In the genomic region with DNA sequence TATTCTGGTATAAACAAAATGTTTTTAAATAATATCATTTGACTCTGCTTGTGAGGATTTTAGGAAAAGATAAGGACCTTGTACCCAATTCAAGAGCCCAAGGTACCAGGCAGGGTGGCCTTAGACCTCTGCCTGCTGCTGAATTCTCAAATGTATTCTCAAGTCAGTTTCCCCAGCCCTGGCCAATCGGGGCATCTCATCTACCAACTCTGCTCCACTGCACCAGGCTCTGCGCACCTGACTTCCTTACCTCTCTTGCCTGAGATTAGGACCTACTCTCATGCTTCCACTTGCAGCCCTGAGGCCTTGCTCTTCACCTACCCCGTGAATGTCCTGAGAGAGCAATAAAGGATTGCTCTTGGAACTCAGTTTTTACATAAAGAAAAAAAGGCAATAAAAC, we compare ENCODE assay signal across 36 cellular contexts.
"Had no signal": no experiment of that assay in that cellular context is flagged by ENCODE, and none has a peak within 500 bp of the region (broad histone marks: within the 10 kb centered on the region; RNA-seq: fewer than 3 reads in every experiment).

No MANE protein-coding gene starts in this region.

- H3K4me1 ChIP-seq: ascending aorta had no signal

- H3K27me3 ChIP-seq: ascending aorta, cardiac muscle cell had no signal

- ATAC-seq: activated CD8-positive, alpha-beta T cell treated with anti-CD3 and anti-CD28 coated beads for 36 hours; activated naive CD8-positive, alpha-beta T cell treated with anti-CD3 and anti-CD28 coated beads, Interleukin-2, amount 50 U/mL, for 24 hours; activated T-cell treated with anti-CD3 and anti-CD28 coated beads, Interleukin-2, amount 50 U/mL, for 4 hours; activated T-cell treated with anti-CD3 and anti-CD28 coated beads, Interleukin-2, amount 50 U/mL, for 72 hours; activated T-helper 17 cell treated with anti-CD3 and anti-CD28 coated beads, Interleukin-2, amount 50 U/mL, for 72 hours had no signal

- H3K9me3 Mint-ChIP-seq: activated B cell treated with CpG ODN at 0.5 μM for 24 hours; activated CD4-positive, alpha-beta memory T cell treated with anti-CD3 and anti-CD28 coated beads for 36 hours; activated CD4-positive, alpha-beta T cell treated with anti-CD3 and anti-CD28 coated beads, Interleukin-2, amount 10 ng/mL, durations not matched to agents 24 days and 14 days; activated CD8-positive, alpha-beta T cell treated with anti-CD3 and anti-CD28 coated beads for 36 hours; activated naive CD4-positive, alpha-beta T cell treated with anti-CD3 and anti-CD28 coated beads, Interleukin-2, amount 10 ng/mL, durations not matched to agents 7 days and 5 days; activated naive CD4-positive, alpha-beta T cell treated with anti-CD3 and anti-CD28 coated beads, Interleukin-2, amount 50 U/mL, for 24 hours; activated naive CD8-positive, alpha-beta T cell treated with anti-CD3 and anti-CD28 coated beads, Interleukin-2, amount 10 ng/mL, durations not matched to agents 7 days and 5 days; activated naive CD8-positive, alpha-beta T cell treated with anti-CD3 and anti-CD28 coated beads, Interleukin-2, amount 50 U/mL, for 24 hours; activated T-cell treated with anti-CD3 and anti-CD28 coated beads, Interleukin-2, amount 50 U/mL, for 4 hours; activated T-cell treated with anti-CD3 and anti-CD28 coated beads, Interleukin-2, amount 50 U/mL, for 72 hours; activated T-helper 1 cell treated with anti-CD3 and anti-CD28 coated beads, Interleukin-12 subunit alpha, Interleukin-12 subunit beta, Interleukin-2, Interleukin-4 antibody, amounts not matched to agents 30 ng/mL and 10 ng/mL and 1 ng/mL, durations not matched to agents 14 hours and 24 hours and 36 hours; activated T-helper 17 cell treated with anti-CD3 and anti-CD28 coated beads, Interleukin-2, amount 50 U/mL, for 72 hours; central memory CD8-positive, alpha-beta T cell; T-helper 1 cell treated with Interleukin-12 subunit alpha and Interleukin-12 subunit beta and Interleukin-4 antibody, amounts not matched to agents 30 μg/mL and 1 μg/mL, for 36 hours; T-helper 2 cell treated with Interferon-gamma antibody and Interleukin-4, amounts not matched to agents 5 μg/mL and 100 μg/mL, for 36 hours had no signal

- H3K4me1 Mint-ChIP-seq: activated B cell treated with CpG ODN at 0.5 μM for 24 hours; activated CD4-positive, alpha-beta T cell treated with anti-CD3 and anti-CD28 coated beads, Interleukin-2, amount 10 ng/mL, durations not matched to agents 24 days and 14 days; activated naive CD4-positive, alpha-beta T cell treated with anti-CD3 and anti-CD28 coated beads, Interleukin-2, amount 10 ng/mL, durations not matched to agents 7 days and 5 days; activated naive CD4-positive, alpha-beta T cell treated with anti-CD3 and anti-CD28 coated beads, Interleukin-2, amount 50 U/mL, for 24 hours; activated naive CD8-positive, alpha-beta T cell treated with anti-CD3 and anti-CD28 coated beads, Interleukin-2, amount 50 U/mL, for 24 hours; activated T-helper 17 cell treated with anti-CD3 and anti-CD28 coated beads, Interleukin-2, amount 50 U/mL, for 72 hours; brain; central memory CD8-positive, alpha-beta T cell had no signal

- H3K36me3 ChIP-seq: ascending aorta, cardiac muscle cell had no signal

- H3K4me3 ChIP-seq: ascending aorta, cardiac muscle cell had no signal

- H3K27me3 Mint-ChIP-seq: activated CD4-positive, alpha-beta memory T cell treated with anti-CD3 and anti-CD28 coated beads for 36 hours; activated CD4-positive, alpha-beta T cell treated with anti-CD3 and anti-CD28 coated beads, Interleukin-2, amount 10 ng/mL, durations not matched to agents 24 days and 14 days; activated CD8-positive, alpha-beta T cell treated with anti-CD3 and anti-CD28 coated beads for 36 hours; activated naive CD4-positive, alpha-beta T cell treated with anti-CD3 and anti-CD28 coated beads, Interleukin-2, amount 50 U/mL, for 24 hours; activated naive CD8-positive, alpha-beta T cell; activated naive CD8-positive, alpha-beta T cell treated with anti-CD3 and anti-CD28 coated beads, Interleukin-2, amount 50 U/mL, for 24 hours; activated T-helper 17 cell treated with anti-CD3 and anti-CD28 coated beads, Interleukin-2, amount 50 U/mL, for 72 hours; brain; central memory CD8-positive, alpha-beta T cell had no signal

- H3K9me3 ChIP-seq: ascending aorta had no signal

- H3K4me3 Mint-ChIP-seq: activated B cell treated with CpG ODN at 0.5 μM for 24 hours; activated CD4-positive, alpha-beta memory T cell treated with anti-CD3 and anti-CD28 coated beads for 36 hours; activated CD4-positive, alpha-beta T cell treated with anti-CD3 and anti-CD28 coated beads, Interleukin-2, amount 10 ng/mL, durations not matched to agents 24 days and 14 days; activated CD8-positive, alpha-beta T cell treated with anti-CD3 and anti-CD28 coated beads for 36 hours; activated naive CD4-positive, alpha-beta T cell treated with anti-CD3 and anti-CD28 coated beads, Interleukin-2, amount 10 ng/mL, durations not matched to agents 7 days and 5 days; activated naive CD4-positive, alpha-beta T cell treated with anti-CD3 and anti-CD28 coated beads, Interleukin-2, amount 50 U/mL, for 24 hours; activated naive CD8-positive, alpha-beta T cell; activated naive CD8-positive, alpha-beta T cell treated with anti-CD3 and anti-CD28 coated beads, Interleukin-2, amount 10 ng/mL, durations not matched to agents 7 days and 5 days; activated naive CD8-positive, alpha-beta T cell treated with anti-CD3 and anti-CD28 coated beads, Interleukin-2, amount 50 U/mL, for 24 hours; activated T-cell treated with anti-CD3 and anti-CD28 coated beads, Interleukin-2, amount 50 U/mL, for 4 hours; activated T-cell treated with anti-CD3 and anti-CD28 coated beads, Interleukin-2, amount 50 U/mL, for 72 hours; activated T-helper 1 cell treated with anti-CD3 and anti-CD28 coated beads, Interleukin-12 subunit alpha, Interleukin-12 subunit beta, Interleukin-2, Interleukin-4 antibody, amounts not matched to agents 30 ng/mL and 10 ng/mL and 1 ng/mL, durations not matched to agents 14 hours and 24 hours and 36 hours; activated T-helper 17 cell treated with anti-CD3 and anti-CD28 coated beads, Interleukin-2, amount 50 U/mL, for 72 hours; brain; central memory CD8-positive, alpha-beta T cell; T-helper 1 cell treated with Interleukin-12 subunit alpha and Interleukin-12 subunit beta and Interleukin-4 antibody, amounts not matched to agents 30 μg/mL and 1 μg/mL, for 36 hours; T-helper 2 cell treated with Interferon-gamma antibody and Interleukin-4, amounts not matched to agents 5 μg/mL and 100 μg/mL, for 36 hours had no signal

- H3K36me3 Mint-ChIP-seq: activated CD4-positive, alpha-beta memory T cell treated with anti-CD3 and anti-CD28 coated beads for 36 hours; activated naive CD4-positive, alpha-beta T cell treated with anti-CD3 and anti-CD28 coated beads, Interleukin-2, amount 10 ng/mL, durations not matched to agents 7 days and 5 days; activated naive CD4-positive, alpha-beta T cell treated with anti-CD3 and anti-CD28 coated beads, Interleukin-2, amount 50 U/mL, for 24 hours; activated naive CD8-positive, alpha-beta T cell treated with anti-CD3 and anti-CD28 coated beads, Interleukin-2, amount 10 ng/mL, durations not matched to agents 7 days and 5 days; brain had no signal

- DNase-seq: activated B cell treated with CpG ODN at 0.5 μM for 24 hours; activated CD4-positive, alpha-beta memory T cell treated with anti-CD3 and anti-CD28 coated beads for 36 hours; activated CD4-positive, alpha-beta T cell treated with anti-CD3 and anti-CD28 coated beads for 4 hours; activated CD4-positive, alpha-beta T cell treated with anti-CD3 and anti-CD28 coated beads, Interleukin-2, amount 10 ng/mL, durations not matched to agents 24 days and 14 days; activated CD4-positive, alpha-beta T cell treated with anti-CD3 and anti-CD28 coated beads, Interleukin-2, amount 50 U/mL, for 1 hour; activated CD4-positive, alpha-beta T cell treated with anti-CD3 and anti-CD28 coated beads, Interleukin-2, amount 50 U/mL, for 4 hours; activated CD4-positive, CD25-positive, alpha-beta regulatory T cell treated with anti-CD3 and anti-CD28 coated beads, Interleukin-2, amount 50 U/mL, for 72 hours; activated CD8-positive, alpha-beta memory T cell treated with anti-CD3 and anti-CD28 coated beads, Interleukin-2, amount 50 U/mL, for 4 hours; activated CD8-positive, alpha-beta T cell treated with anti-CD3 and anti-CD28 coated beads for 36 hours; activated gamma-delta T cell treated with Interleukin-2 at 50 U/mL for 16 hours; activated naive CD4-positive, alpha-beta T cell; activated naive CD4-positive, alpha-beta T cell treated with anti-CD3 and anti-CD28 coated beads, Interleukin-2, amount 10 ng/mL, durations not matched to agents 7 days and 5 days; activated naive CD8-positive, alpha-beta T cell treated with anti-CD3 and anti-CD28 coated beads, Interleukin-2, amount 10 ng/mL, durations not matched to agents 7 days and 5 days; activated naive CD8-positive, alpha-beta T cell treated with anti-CD3 and anti-CD28 coated beads, Interleukin-2, amount 50 U/mL, for 24 hours; activated T-cell treated with anti-CD3 and anti-CD28 coated beads for 4 hours; activated T-cell treated with anti-CD3 and anti-CD28 coated beads, Interleukin-2, amount 50 U/mL, for 1 hour; activated T-cell treated with anti-CD3 and anti-CD28 coated beads, Interleukin-2, amount 50 U/mL, for 4 hours; activated T-cell treated with anti-CD3 and anti-CD28 coated beads, Interleukin-2, amount 50 U/mL, for 72 hours; amygdala; anterior cingulate cortex; cerebellar nuclear complex; SW 1271; T-helper 1 cell; T-helper 2 cell; T-helper 9 cell had no signal

- H3K27ac Mint-ChIP-seq: activated B cell treated with CpG ODN at 0.5 μM for 24 hours; activated CD4-positive, alpha-beta memory T cell treated with anti-CD3 and anti-CD28 coated beads for 36 hours; activated CD4-positive, alpha-beta T cell treated with anti-CD3 and anti-CD28 coated beads, Interleukin-2, amount 10 ng/mL, durations not matched to agents 24 days and 14 days; activated CD8-positive, alpha-beta T cell treated with anti-CD3 and anti-CD28 coated beads for 36 hours; activated naive CD4-positive, alpha-beta T cell treated with anti-CD3 and anti-CD28 coated beads, Interleukin-2, amount 10 ng/mL, durations not matched to agents 7 days and 5 days; activated naive CD4-positive, alpha-beta T cell treated with anti-CD3 and anti-CD28 coated beads, Interleukin-2, amount 50 U/mL, for 24 hours; activated naive CD8-positive, alpha-beta T cell; activated naive CD8-positive, alpha-beta T cell treated with anti-CD3 and anti-CD28 coated beads, Interleukin-2, amount 10 ng/mL, durations not matched to agents 7 days and 5 days; activated naive CD8-positive, alpha-beta T cell treated with anti-CD3 and anti-CD28 coated beads, Interleukin-2, amount 50 U/mL, for 24 hours; activated T-cell treated with anti-CD3 and anti-CD28 coated beads, Interleukin-2, amount 50 U/mL, for 72 hours; activated T-helper 17 cell treated with anti-CD3 and anti-CD28 coated beads, Interleukin-2, amount 50 U/mL, for 72 hours; T-helper 1 cell treated with Interleukin-12 subunit alpha and Interleukin-12 subunit beta and Interleukin-4 antibody, amounts not matched to agents 30 μg/mL and 1 μg/mL, for 36 hours; T-helper 2 cell treated with Interferon-gamma antibody and Interleukin-4, amounts not matched to agents 5 μg/mL and 100 μg/mL, for 36 hours had no signal

- H3K27ac ChIP-seq: ascending aorta, cardiac muscle cell, VCaP had no signal
